Comparison of ENCODE assay signal across 27 cellular contexts in genomic region chrX:24350217-24350616, GRCh38. TPM values are rescaled to one million over a fixed set of nuclear protein-coding genes. Genes with fewer than 3 reads are reported as not detected.
"Had no signal": no experiment of that assay in that cellular context is flagged by ENCODE, and none has a peak within 500 bp of the region (broad histone marks: within the 10 kb centered on the region; RNA-seq: fewer than 3 reads in every experiment).

No MANE protein-coding gene starts in this region.

- H3K4me1 ChIP-seq: ascending aorta, body of pancreas had no signal

- H3K27ac ChIP-seq: ascending aorta, body of pancreas, SJCRH30 had no signal

- ATAC-seq: activated CD8-positive, alpha-beta memory T cell treated with anti-CD3 and anti-CD28 coated beads, Interleukin-2, amount 10 ng/mL, durations not matched to agents 7 days and 5 days; activated naive CD4-positive, alpha-beta T cell treated with anti-CD3 and anti-CD28 coated beads, Interleukin-2, amount 50 U/mL, for 72 hours; activated naive CD8-positive, alpha-beta T cell treated with anti-CD3 and anti-CD28 coated beads, Interleukin-2, amount 50 U/mL, for 24 hours; activated T-cell treated with anti-CD3 and anti-CD28 coated beads, Interleukin-2, amount 50 U/mL, for 4 hours; body of pancreas; Panc1; Right ventricle myocardium inferior; WTC11 had no signal

- H3K9me3 ChIP-seq: ascending aorta, body of pancreas, SJCRH30 had no signal

- DNase-seq: activated CD4-positive, alpha-beta T cell treated with anti-CD3 and anti-CD28 coated beads for 1 hour; activated CD4-positive, alpha-beta T cell treated with anti-CD3 and anti-CD28 coated beads, Interleukin-2, amount 10 ng/mL, durations not matched to agents 24 days and 14 days; activated CD4-positive, alpha-beta T cell treated with anti-CD3 and anti-CD28 coated beads, Interleukin-2, amount 50 U/mL, for 48 hours; activated CD8-positive, alpha-beta memory T cell treated with anti-CD3 and anti-CD28 coated beads, Interleukin-2, amount 10 ng/mL, durations not matched to agents 7 days and 5 days; activated effector memory CD4-positive, alpha-beta T cell treated with anti-CD3 and anti-CD28 coated beads, Interleukin-2, amount 50 U/mL, for 16 hours; activated naive CD4-positive, alpha-beta T cell treated with Interleukin-2 at 50 U/mL for 16 hours; activated naive CD8-positive, alpha-beta T cell treated with anti-CD3 and anti-CD28 coated beads, Interleukin-2, amount 50 U/mL, for 24 hours; activated T-cell treated with anti-CD3 and anti-CD28 coated beads, Interleukin-2, amount 50 U/mL, for 4 hours; amniotic stem cell; body of pancreas; MM.1S; NCI-H1105; NCI-H1436; NCI-H1694 treated with DMSO at 0.1 percent for 48 hours; NCI-H2029 treated with DMSO at 0.1 percent for 48 hours; NCI-H345; NCI-H510A; NCI-H526 treated with DMSO at 0.1 percent for 48 hours; NCI-H82; RPMI8226; SJCRH30 had no signal

- H3K36me3 ChIP-seq: ascending aorta, SJCRH30 had no signal

- H3K27me3 ChIP-seq: ascending aorta, body of pancreas, SJCRH30 had no signal

- H3K4me3 ChIP-seq: ascending aorta, body of pancreas, SJCRH30 had no signal

RNA-seq across cellular contexts. Expression of gene SUPT20HL1, which starts 10.2 kb away (rescaled TPM):
- total RNA-seq: activated CD4-positive, alpha-beta T cell treated with anti-CD3 and anti-CD28 coated beads, Interleukin-2, amount 10 ng/mL, durations not matched to agents 24 days and 14 days; activated CD8-positive, alpha-beta memory T cell treated with anti-CD3 and anti-CD28 coated beads, Interleukin-2, amount 10 ng/mL, durations not matched to agents 7 days and 5 days; activated T-cell treated with anti-CD3 and anti-CD28 coated beads, Interleukin-2, amount 50 U/mL, for 4 hours; OCI-LY7; Right ventricle myocardium inferior; WTC11 had no signal

RNA-seq across cellular contexts. Expression of gene SUPT20HL2, which starts 36.3 kb away (rescaled TPM):
- total RNA-seq: activated CD8-positive, alpha-beta memory T cell treated with anti-CD3 and anti-CD28 coated beads, Interleukin-2, amount 10 ng/mL, durations not matched to agents 7 days and 5 days; activated naive CD4-positive, alpha-beta T cell treated with anti-CD3 and anti-CD28 coated beads, Interleukin-2, amount 50 U/mL, for 72 hours; activated T-cell treated with anti-CD3 and anti-CD28 coated beads, Interleukin-2, amount 50 U/mL, for 4 hours; body of pancreas; OCI-LY7; Right ventricle myocardium inferior; WTC11 had no signal
